Comparison of ENCODE assay signal across 10 cellular contexts in genomic region chr11:122441702-122442092, GRCh38.
DNase-seq lines count a peak whose midpoint lies in the region; ATAC-seq and TF ChIP-seq lines count a peak whose summit lies in the region.
"Had no signal": no experiment of that assay in that cellular context is flagged by ENCODE, and none has a peak within 500 bp of the region (broad histone marks: within the 10 kb centered on the region; RNA-seq: fewer than 3 reads in every experiment).

No MANE protein-coding gene starts in this region.

- H3K9me3 Mint-ChIP-seq in naive thymus-derived CD8-positive, alpha-beta T cell = peaks cover 0 to 8% (median 0%) of the 10 kb centered on the region in 9 donors
- H3K9me3 Mint-ChIP-seq in activated CD4-positive, alpha-beta T cell treated with anti-CD3 and anti-CD28 coated beads, Interleukin-2, amount 10 ng/mL, durations not matched to agents 24 days and 14 days = peaks cover 2% of the 10 kb centered on the region

- H3K4me3 ChIP-seq in ACC112 (ENCODE audit: low read depth, low read length) = peak overlapping the region; percentile 76
- H3K4me3 ChIP-seq in endocrine pancreas (ENCODE audit: control insufficient read depth, insufficient read depth, low read length) = peak overlapping the region; percentile 24
- H3K4me3 ChIP-seq in osteoblast (ENCODE audit: insufficient read depth, low read length) = peak overlapping the region; percentile 51

- H3K36me3 ChIP-seq in ACC112 (ENCODE audit: insufficient read depth, low read length) (no peaks in the 10 kb centered on the region), endocrine pancreas (ENCODE audit: control insufficient read depth, insufficient read depth, low read length) (no peaks in the 10 kb centered on the region), osteoblast (ENCODE audit: insufficient read depth, low read length) (no peaks in the 10 kb centered on the region)

- DNase-seq in NCI-H1092 (lab: John Stamatoyannopoulos, UW) (peak; percentile 29), osteoblast (ENCODE audit: insufficient read length, low spot score, missing footprints) (no peak), germinal center (ENCODE audit: low spot score) (no peak)
- no peak for DNase-seq in naive thymus-derived CD8-positive, alpha-beta T cell
- no peak for DNase-seq in activated CD4-positive, alpha-beta T cell treated with anti-CD3 and anti-CD28 coated beads, Interleukin-2, amount 10 ng/mL, durations not matched to agents 24 days and 14 days
- DNase-seq: central memory CD4-positive, alpha-beta T cell; naive thymus-derived CD4-positive, alpha-beta T cell had no signal

- no peak for ATAC-seq in naive thymus-derived CD8-positive, alpha-beta T cell
- no peak for ATAC-seq in GM19351 (IDR thresholded peaks at IDR 0.05; ENCODE audit: unreplicated experiment)
- ATAC-seq: naive thymus-derived CD4-positive, alpha-beta T cell had no signal

- H3K27ac ChIP-seq in ACC112 (ENCODE audit: low read depth, low read length) (no peak overlapping the region), osteoblast (ENCODE audit: low read depth, low read length) (no peak overlapping the region)

- peaks cover 2 to 13% (median 6%) of the 10 kb centered on the region in 4 donors for H3K4me1 Mint-ChIP-seq in naive thymus-derived CD8-positive, alpha-beta T cell
- H3K4me1 Mint-ChIP-seq in activated CD4-positive, alpha-beta T cell treated with anti-CD3 and anti-CD28 coated beads, Interleukin-2, amount 10 ng/mL, durations not matched to agents 24 days and 14 days = no peaks in the 10 kb centered on the region

- intact Hi-C loops in activated CD4-positive, alpha-beta T cell treated with anti-CD3 and anti-CD28 coated beads, Interleukin-2, amount 10 ng/mL, durations not matched to agents 24 days and 14 days (cut with micrococcal nuclease) = no loop called here

- H3K9ac ChIP-seq in endocrine pancreas (ENCODE audit: control insufficient read depth, insufficient read depth, low read length) = no peak overlapping the region

- no peaks in the 10 kb centered on the region for H4K20me1 ChIP-seq in osteoblast (ENCODE audit: insufficient read depth, low read length)

- no peak for TF ChIP-seq CTCF in osteoblast (IDR thresholded peaks at IDR 0.05; ENCODE audit: extremely low read depth, low read depth, low read length)

- H3K4me2 ChIP-seq in osteoblast (ENCODE audit: insufficient read depth, low read length) = peak overlapping the region; percentile 89

- H2AFZ ChIP-seq in ACC112 (ENCODE audit: low read length, unreplicated experiment) = peak overlapping the region; percentile 97
- H2AFZ ChIP-seq in osteoblast (ENCODE audit: low read length) = no peak overlapping the region

- H3K9me3 ChIP-seq in endocrine pancreas (ENCODE audit: control insufficient read depth, low read length) (no peaks in the 10 kb centered on the region), osteoblast (ENCODE audit: low read depth, low read length) (no peaks in the 10 kb centered on the region)

- POLR2A ChIA-PET in naive thymus-derived CD8-positive, alpha-beta T cell (lab: Charles Lee) = no interaction called here

- peaks cover 13 to 31% (median 27%) of the 10 kb centered on the region in 5 donors for H3K27me3 Mint-ChIP-seq in naive thymus-derived CD8-positive, alpha-beta T cell
- H3K27me3 Mint-ChIP-seq in activated CD4-positive, alpha-beta T cell treated with anti-CD3 and anti-CD28 coated beads, Interleukin-2, amount 10 ng/mL, durations not matched to agents 24 days and 14 days = peaks cover 16% of the 10 kb centered on the region

- no peak overlapping the region for H3K4me3 Mint-ChIP-seq in naive thymus-derived CD8-positive, alpha-beta T cell
- H3K4me3 Mint-ChIP-seq in activated CD4-positive, alpha-beta T cell treated with anti-CD3 and anti-CD28 coated beads, Interleukin-2, amount 10 ng/mL, durations not matched to agents 24 days and 14 days = no peak overlapping the region
- H3K4me3 Mint-ChIP-seq: naive thymus-derived CD4-positive, alpha-beta T cell had no signal

- H3K4me1 ChIP-seq in ACC112 (ENCODE audit: control insufficient read depth, insufficient read depth, low read length, unreplicated experiment) = peaks cover 7% of the 10 kb centered on the region
- H3K4me1 ChIP-seq in endocrine pancreas (ENCODE audit: control insufficient read depth, insufficient read depth, low read length) = no peaks in the 10 kb centered on the region
- H3K4me1 ChIP-seq in osteoblast (ENCODE audit: insufficient read depth, low read length) = peaks cover 15% of the 10 kb centered on the region

- no peaks in the 10 kb centered on the region for H3K36me3 Mint-ChIP-seq in naive thymus-derived CD8-positive, alpha-beta T cell
- no peaks in the 10 kb centered on the region for H3K36me3 Mint-ChIP-seq in activated CD4-positive, alpha-beta T cell treated with anti-CD3 and anti-CD28 coated beads, Interleukin-2, amount 10 ng/mL, durations not matched to agents 24 days and 14 days (ENCODE audit: low read depth)
- H3K36me3 Mint-ChIP-seq: naive thymus-derived CD4-positive, alpha-beta T cell had no signal

- H3K79me2 ChIP-seq in ACC112 (ENCODE audit: control insufficient read depth, insufficient read depth, low read length, unreplicated experiment) = no peaks in the 10 kb centered on the region
- no peaks in the 10 kb centered on the region for H3K79me2 ChIP-seq in osteoblast (ENCODE audit: insufficient read depth, low read length)

- no peak overlapping the region for H3K27ac Mint-ChIP-seq in naive thymus-derived CD8-positive, alpha-beta T cell
- H3K27ac Mint-ChIP-seq in activated CD4-positive, alpha-beta T cell treated with anti-CD3 and anti-CD28 coated beads, Interleukin-2, amount 10 ng/mL, durations not matched to agents 24 days and 14 days = no peak overlapping the region
- H3K27ac Mint-ChIP-seq: naive thymus-derived CD4-positive, alpha-beta T cell had no signal

- H3K27me3 ChIP-seq in ACC112 (ENCODE audit: insufficient read depth, low read length) (peaks cover 29% of the 10 kb centered on the region), endocrine pancreas (ENCODE audit: control insufficient read depth, insufficient read depth, low read length) (no peaks in the 10 kb centered on the region), osteoblast (ENCODE audit: insufficient read depth, low read length) (peaks cover 54% of the 10 kb centered on the region)

Comparison
In these comparisons a context has a peak if more than half of its experiments do, and no peak if none do; other contexts are left out.
1. H3K4me3 ChIP-seq: peak in every context shown above with its lines; median percentile 76 in ACC112; 51 in osteoblast; 24 in endocrine pancreas.